8 cellular contexts compared by ENCODE assay signal in genomic region chr13:45441633-45442032, GRCh38. TPM values are rescaled to one million over a fixed set of nuclear protein-coding genes. Genes with fewer than 3 reads are reported as not detected.
DNase-seq lines count a peak whose midpoint lies in the region; ATAC-seq lines count a peak whose summit lies in the region.

No MANE protein-coding gene starts in this region.

- H3K4me1 ChIP-seq in thymus (ENCODE audit: control insufficient read depth, insufficient read depth, low read length), result no peaks in the 10 kb centered on the region

- H3K27me3 ChIP-seq in thymus (ENCODE audit: control insufficient read depth, insufficient read depth), result no peaks in the 10 kb centered on the region

- intact Hi-C loops in Right ventricle myocardium inferior (cut with DNase I) (no loop called here), cardiac septum (cut with DNase I) (loop anchor here (2.0 kb wide), 1 partner anchor 23 kb away; the partner anchor contains the start of gene SLC25A30)

- DNase-seq in Right ventricle myocardium inferior (ENCODE audit: missing footprints), result no peak
- no peak for DNase-seq in cardiac septum (ENCODE audit: low spot score)
- peak; percentile 35 for DNase-seq in MV-4-11 (lab: John Stamatoyannopoulos, UW)
- DNase-seq in epithelial cell of prostate (ENCODE audit: low read depth, low spot score), result no peak
- no peak for DNase-seq in NCI-H524 (lab: John Stamatoyannopoulos, UW)
- no peak for DNase-seq in DMS79 (lab: John Stamatoyannopoulos, UW)

- H3K27ac ChIP-seq in epithelial cell of prostate (peak overlapping the region; percentile 39), thymus (ENCODE audit: low read depth) (peak overlapping the region; percentile 13)

- no peaks in the 10 kb centered on the region for H3K36me3 ChIP-seq in thymus (ENCODE audit: control insufficient read depth, insufficient read depth)

- WGBS in thymus, result 13% methylated on average over 2 of the region's 2 CpGs

- H3K4me3 ChIP-seq in thymus (ENCODE audit: low read length), result no peak overlapping the region

- ATAC-seq in Right ventricle myocardium inferior (peak; percentile 42), GM21526 (IDR thresholded peaks at IDR 0.05; ENCODE audit: low FRiP score, unreplicated experiment) (no peak)

- no peaks in the 10 kb centered on the region for H3K9me3 ChIP-seq in thymus (ENCODE audit: control insufficient read depth)

RNA-seq across cellular contexts. Expression of gene COG3, which starts 23.1 kb away (rescaled TPM):
- 12.3 TPM for total RNA-seq in Right ventricle myocardium inferior
- total RNA-seq in cardiac septum, result 16.5 TPM
- polyA plus RNA-seq in thymus, result 29.6 TPM

RNA-seq across cellular contexts. Expression of gene SLC25A30, which starts 23.5 kb away (rescaled TPM):
- total RNA-seq in Right ventricle myocardium inferior, result 150 TPM
- 83.4 TPM for total RNA-seq in cardiac septum
- 5.9 TPM for polyA plus RNA-seq in thymus
